24 cellular contexts compared by ENCODE assay signal in genomic region chr4:94880976-94881375, GRCh38.
"Had no signal": no experiment of that assay in that cellular context is flagged by ENCODE, and none has a peak within 500 bp of the region (broad histone marks: within the 10 kb centered on the region; RNA-seq: fewer than 3 reads in every experiment).

No MANE protein-coding gene starts in this region.

- H3K4me3 Mint-ChIP-seq: activated B cell treated with CpG ODN at 0.5 μM for 24 hours; activated CD4-positive, alpha-beta memory T cell treated with anti-CD3 and anti-CD28 coated beads for 36 hours; activated T-helper 1 cell treated with anti-CD3 and anti-CD28 coated beads, Interleukin-12 subunit alpha, Interleukin-12 subunit beta, Interleukin-2, Interleukin-4 antibody, amounts not matched to agents 30 ng/mL and 10 ng/mL and 1 ng/mL, durations not matched to agents 14 hours and 24 hours and 36 hours; brain; nephron progenitor cell; T-helper 1 cell treated with Interleukin-12 subunit alpha and Interleukin-12 subunit beta and Interleukin-4 antibody, amounts not matched to agents 30 μg/mL and 1 μg/mL, for 36 hours had no signal

- FAIRE-seq: TTC549 had no signal

- H3K36me3 ChIP-seq: left ventricle myocardium inferior, thyroid gland had no signal

- H3K27me3 ChIP-seq: foreskin keratinocyte, thyroid gland had no signal

- H3K4me1 Mint-ChIP-seq: activated B cell treated with CpG ODN at 0.5 μM for 24 hours had no signal

- H3K4me3 ChIP-seq: coronary artery, left ventricle myocardium inferior, thyroid gland had no signal

- H3K27ac ChIP-seq: coronary artery, foreskin keratinocyte, left ventricle myocardium inferior, thyroid gland had no signal

- H3K27me3 Mint-ChIP-seq: activated B cell treated with CpG ODN at 0.5 μM for 24 hours; activated CD4-positive, alpha-beta memory T cell treated with anti-CD3 and anti-CD28 coated beads for 36 hours; brain had no signal

- H3K4me1 ChIP-seq: foreskin keratinocyte, left ventricle myocardium inferior, thyroid gland had no signal

- H3K9me3 Mint-ChIP-seq: activated B cell treated with CpG ODN at 0.5 μM for 24 hours; activated CD4-positive, alpha-beta memory T cell treated with anti-CD3 and anti-CD28 coated beads for 36 hours; activated naive CD4-positive, alpha-beta T cell treated with anti-CD3 and anti-CD28 coated beads, Interleukin-2, amount 50 U/mL, for 72 hours; activated T-helper 1 cell treated with anti-CD3 and anti-CD28 coated beads, Interleukin-12 subunit alpha, Interleukin-12 subunit beta, Interleukin-2, Interleukin-4 antibody, amounts not matched to agents 30 ng/mL and 10 ng/mL and 1 ng/mL, durations not matched to agents 14 hours and 24 hours and 36 hours; nephron progenitor cell; T-helper 1 cell treated with Interleukin-12 subunit alpha and Interleukin-12 subunit beta and Interleukin-4 antibody, amounts not matched to agents 30 μg/mL and 1 μg/mL, for 36 hours had no signal

- H3K36me3 Mint-ChIP-seq: activated CD4-positive, alpha-beta memory T cell treated with anti-CD3 and anti-CD28 coated beads for 36 hours; activated naive CD4-positive, alpha-beta T cell treated with anti-CD3 and anti-CD28 coated beads, Interleukin-2, amount 50 U/mL, for 72 hours; brain had no signal

- H3K27ac Mint-ChIP-seq: activated B cell treated with CpG ODN at 0.5 μM for 24 hours; activated CD4-positive, alpha-beta memory T cell treated with anti-CD3 and anti-CD28 coated beads for 36 hours; activated naive CD4-positive, alpha-beta T cell treated with anti-CD3 and anti-CD28 coated beads, Interleukin-2, amount 50 U/mL, for 72 hours; activated T-helper 1 cell treated with anti-CD3 and anti-CD28 coated beads, Interleukin-12 subunit alpha, Interleukin-12 subunit beta, Interleukin-2, Interleukin-4 antibody, amounts not matched to agents 30 ng/mL and 10 ng/mL and 1 ng/mL, durations not matched to agents 14 hours and 24 hours and 36 hours; brain; nephron progenitor cell; T-helper 1 cell treated with Interleukin-12 subunit alpha and Interleukin-12 subunit beta and Interleukin-4 antibody, amounts not matched to agents 30 μg/mL and 1 μg/mL, for 36 hours had no signal

- H3K9me3 ChIP-seq: left ventricle myocardium inferior, thyroid gland had no signal

- DNase-seq: activated B cell treated with CpG ODN at 0.5 μM for 24 hours; activated CD4-positive, alpha-beta memory T cell treated with anti-CD3 and anti-CD28 coated beads for 36 hours; activated CD4-positive, alpha-beta T cell treated with anti-CD3 and anti-CD28 coated beads for 4 hours; activated gamma-delta T cell treated with Interleukin-2 at 50 U/mL for 16 hours; activated T-cell treated with anti-CD3 and anti-CD28 coated beads for 4 hours; amniotic stem cell; caudate nucleus; foreskin keratinocyte; head of caudate nucleus; kidney glomerular epithelial cell; left ventricle myocardium inferior; mammary epithelial cell; nephron progenitor cell; stimulated activated CD4-positive, alpha-beta T cell treated with anti-CD3 and anti-CD28 coated beads, Interleukin-12 subunit alpha, Interleukin-12 subunit beta, amount 100 ng/mL, for 4 hours; stimulated activated CD4-positive, alpha-beta T cell treated with anti-CD3 and anti-CD28 coated beads, Interleukin-1b, Interleukin-23, amount 100 ng/mL, for 48 hours; stimulated activated CD8-positive, alpha-beta memory T cell treated with anti-CD3 and anti-CD28 coated beads, Interleukin-4, amount 100 ng/mL, for 48 hours; stimulated activated naive CD4-positive, alpha-beta T cell; thyroid gland had no signal
